ENCODE assay signal across 12 cellular contexts in genomic region chr5:100889896-100890295, GRCh38. TPM values are rescaled to one million over a fixed set of nuclear protein-coding genes. Genes with fewer than 3 reads are reported as not detected.
A peak's percentile ranks its signal among the peaks of the same experiment; 100 is the strongest.
DNase-seq lines count a peak whose midpoint lies in the region; ATAC-seq, FAIRE-seq and TF ChIP-seq lines count a peak whose summit lies in the region.
"Had no signal": no experiment of that assay in that cellular context is flagged by ENCODE, and none has a peak within 500 bp of the region (broad histone marks: within the 10 kb centered on the region; RNA-seq: fewer than 3 reads in every experiment).

No MANE protein-coding gene starts in this region.

- peaks cover 52% of the 10 kb centered on the region for H3K4me1 Mint-ChIP-seq in activated CD4-positive, alpha-beta memory T cell treated with anti-CD3 and anti-CD28 coated beads for 36 hours (ENCODE audit: low read depth)
- H3K4me1 Mint-ChIP-seq: GM23338 had no signal

- POLR2A ChIA-PET in activated CD4-positive, alpha-beta memory T cell treated with anti-CD3 and anti-CD28 coated beads for 36 hours (lab: Charles Lee) = interaction anchor here (0.8 to 2.6 kb wide), 4 partner anchors 11 to 110 kb away, joined by 4 to 10 read pairs (median 8); partner anchors contain the start of gene ST8SIA4

- H3K4me3 Mint-ChIP-seq in activated CD4-positive, alpha-beta memory T cell treated with anti-CD3 and anti-CD28 coated beads for 36 hours = peak overlapping the region; percentile 62
- H3K4me3 Mint-ChIP-seq: GM23338 had no signal

- H4K20me1 ChIP-seq in keratinocyte (ENCODE audit: control insufficient read depth, extremely low read depth, insufficient read depth, low read length) = no peaks in the 10 kb centered on the region

- no peaks in the 10 kb centered on the region for H3K9me3 Mint-ChIP-seq in activated CD4-positive, alpha-beta memory T cell treated with anti-CD3 and anti-CD28 coated beads for 36 hours
- H3K9me3 Mint-ChIP-seq: GM23338 had no signal

- H3K9me1 ChIP-seq in keratinocyte (ENCODE audit: control insufficient read depth, extremely low read depth, insufficient read depth, low read length) = no peaks in the 10 kb centered on the region

- H3K36me3 ChIP-seq in right atrium auricular region = no peaks in the 10 kb centered on the region
- no peaks in the 10 kb centered on the region for H3K36me3 ChIP-seq in keratinocyte (ENCODE audit: control insufficient read depth in 2 of 2, extremely low read depth in 1 of 2, insufficient read depth in 2 of 2, low read length in 2 of 2)
- no peaks in the 10 kb centered on the region for H3K36me3 ChIP-seq in upper lobe of left lung

- H3K27me3 ChIP-seq in right atrium auricular region (no peaks in the 10 kb centered on the region), keratinocyte (ENCODE audit: control insufficient read depth, extremely low read depth, insufficient read depth, low read length) (no peaks in the 10 kb centered on the region), upper lobe of left lung (no peaks in the 10 kb centered on the region)
- H3K27me3 ChIP-seq: testis had no signal

- dilution Hi-C loops in keratinocyte (cut with MboI; ENCODE audit: extremely low pct_ligation_motif_present, low sequenced_read_pairs) = no loop called here

- H3K36me3 Mint-ChIP-seq in activated CD4-positive, alpha-beta memory T cell treated with anti-CD3 and anti-CD28 coated beads for 36 hours = peaks cover 22% of the 10 kb centered on the region

- no peak for DNase-seq in right atrium auricular region (ENCODE audit: low spot score)
- DNase-seq in Right ventricle myocardium superior = no peak
- no peak for DNase-seq in activated CD4-positive, alpha-beta memory T cell treated with anti-CD3 and anti-CD28 coated beads for 36 hours
- DNase-seq in keratinocyte (ENCODE audit: low read depth, low spot score) = no peak
- no peak for DNase-seq in upper lobe of left lung
- no peak for DNase-seq in MV-4-11 (lab: John Stamatoyannopoulos, UW)
- DNase-seq: midbrain, NCI-H2029, testis had no signal

- intact Hi-C loops in Right ventricle myocardium superior (cut with DNase I) = no loop called here
- intact Hi-C loops in activated CD4-positive, alpha-beta memory T cell treated with anti-CD3 and anti-CD28 coated beads for 36 hours (cut with micrococcal nuclease) = loop anchor here (1.0 kb wide), 6 partner anchors 10 to 64 kb away; no protein-coding TSS in a partner anchor

- WGBS in upper lobe of left lung, 2 donors = 44 to 48% methylated on average over 3 of the region's 3 CpGs

- no peak for TF ChIP-seq POLR2A in upper lobe of left lung (IDR thresholded peaks at IDR 0.05)

- H3K27ac ChIP-seq in right atrium auricular region = peak overlapping the region; percentile 36 to 43
- no peak overlapping the region for H3K27ac ChIP-seq in keratinocyte (ENCODE audit: control insufficient read depth, insufficient read depth, low read length)
- H3K27ac ChIP-seq in upper lobe of left lung = peak overlapping the region; percentile 10 to 76 (median 50)

- H3K9me3 ChIP-seq in right atrium auricular region = no peaks in the 10 kb centered on the region
- H3K9me3 ChIP-seq in keratinocyte (ENCODE audit: control insufficient read depth, low read depth, low read length) = no peaks in the 10 kb centered on the region
- H3K9me3 ChIP-seq in upper lobe of left lung = no peaks in the 10 kb centered on the region
- H3K9me3 ChIP-seq: testis had no signal

- TF ChIP-seq EP300 in upper lobe of left lung (IDR thresholded peaks at IDR 0.05) = no peak

- H2AFZ ChIP-seq in keratinocyte (ENCODE audit: control insufficient read depth, low read length) = peak overlapping the region; percentile 77
- H2AFZ ChIP-seq: GM23338 had no signal

- CTCF ChIA-PET in activated CD4-positive, alpha-beta memory T cell treated with anti-CD3 and anti-CD28 coated beads for 36 hours (lab: Charles Lee) = interaction anchor here (2.5 kb wide), 1 partner anchor 11 kb away, joined by 10 read pairs; no protein-coding TSS in a partner anchor

- no peaks in the 10 kb centered on the region for H3K79me2 ChIP-seq in keratinocyte (ENCODE audit: control insufficient read depth, insufficient read depth, low read length)

- H3K4me1 ChIP-seq in right atrium auricular region (no peaks in the 10 kb centered on the region), keratinocyte (ENCODE audit: control insufficient read depth, extremely low read depth, insufficient read depth, low read length) (no peaks in the 10 kb centered on the region), upper lobe of left lung (peaks cover 5 to 6% (median 5%) of the 10 kb centered on the region in 4 donors)
- H3K4me1 ChIP-seq: testis had no signal

- ATAC-seq in Right ventricle myocardium superior (ENCODE audit: poor library complexity) (no peak), upper lobe of left lung (ENCODE audit: low FRiP score in 2 of 2) (no peak), GM21526 (IDR thresholded peaks at IDR 0.05; ENCODE audit: low FRiP score, unreplicated experiment) (no peak)
- ATAC-seq in activated CD4-positive, CD25-positive, alpha-beta regulatory T cell treated with anti-CD3 and anti-CD28 coated beads, Interleukin-2, amount 50 U/mL, for 24 hours = no peak
- ATAC-seq: GM23338 had no signal

- no peak for TF ChIP-seq CTCF in right atrium auricular region (IDR thresholded peaks at IDR 0.05)
- no peak for TF ChIP-seq CTCF in keratinocyte (optimal IDR thresholded peaks at IDR 0.05 in 1 of 3, IDR thresholded peaks at IDR 0.05 in 1 of 3, conservative IDR thresholded peaks at IDR 0.05 in 1 of 3; ENCODE audit: extremely low read depth in 1 of 3, insufficient read depth in 2 of 3, low read length in 3 of 3)
- TF ChIP-seq CTCF in upper lobe of left lung (IDR thresholded peaks at IDR 0.05) = no peak

- H3K4me2 ChIP-seq in keratinocyte (ENCODE audit: control insufficient read depth, extremely low read depth, insufficient read depth, low read depth, low read length) = peak overlapping the region; percentile 53
- H3K4me2 ChIP-seq: GM23338 had no signal

- H3K9ac ChIP-seq in keratinocyte (ENCODE audit: control insufficient read depth, extremely low read depth, insufficient read depth, low read length) = no peak overlapping the region

- no peak for FAIRE-seq in keratinocyte (lab: Jason Lieb, UNC)

- peak overlapping the region; percentile 3 to 5 for H3K4me3 ChIP-seq in right atrium auricular region
- peak overlapping the region in 1 of 3 experiments; percentile 15 for H3K4me3 ChIP-seq in keratinocyte (ENCODE audit: control insufficient read depth in 2 of 3, extremely low read depth in 1 of 3, insufficient read depth in 2 of 3, low read depth in 1 of 3, low read length in 3 of 3)
- H3K4me3 ChIP-seq in upper lobe of left lung = peak overlapping the region in 3 of 4 donors; percentile 9 to 28 (median 15)
- H3K4me3 ChIP-seq: GM23338, testis had no signal

- no peaks in the 10 kb centered on the region for H3K27me3 Mint-ChIP-seq in activated CD4-positive, alpha-beta memory T cell treated with anti-CD3 and anti-CD28 coated beads for 36 hours

- H3K27ac Mint-ChIP-seq in activated CD4-positive, alpha-beta memory T cell treated with anti-CD3 and anti-CD28 coated beads for 36 hours = peak overlapping the region; percentile 86
- H3K27ac Mint-ChIP-seq: GM23338 had no signal

RNA-seq across cellular contexts. Expression of gene ST8SIA4, which starts 13.2 kb away (rescaled TPM):
- total RNA-seq in right atrium auricular region (1 to 10 TPM; 1.9 to 2.4 TPM), Right ventricle myocardium superior (2.9 TPM), upper lobe of left lung (10 to 100 TPM in 3 of 6 donors, 1 to 10 TPM in 3; 4.6 to 28.1 (median 11.4) TPM)
- total RNA-seq in activated CD4-positive, alpha-beta memory T cell treated with anti-CD3 and anti-CD28 coated beads for 36 hours = 10 to 100 TPM; 32.8 to 35.1 TPM
- 0.13 to 0.43 TPM (median 0.27 TPM) in 3 replicates for polyA plus RNA-seq in keratinocyte
- 0.21 TPM for polyA plus RNA-seq in keratinocyte (2011; ENCODE audit: low read depth)
- 0.04 and 0.05 TPM in 2 replicates for polyA plus RNA-seq in keratinocyte (2011; cell fraction: cytosol; rRNA removed)
- polyA plus RNA-seq in keratinocyte (2011; cell fraction: nucleus; rRNA removed) = 0.09 and 0.13 TPM in 2 replicates
- 0.20 and 0.41 TPM in 2 replicates for polyA plus RNA-seq in keratinocyte (2012; ENCODE audit: low replicate concordance)
- polyA minus RNA-seq in keratinocyte = 0.26 to 0.36 TPM (median 0.29 TPM) in 3 replicates
- polyA minus RNA-seq in keratinocyte (2011; cell fraction: cytosol; rRNA and poly(A)+ RNA removed) = not detected
- polyA minus RNA-seq in keratinocyte (2011; cell fraction: nucleus; rRNA and poly(A)+ RNA removed) = 0.11 and 0.54 TPM in 2 replicates
